In genomic region chr15:31280037-31280830, GRCh38 we compare ENCODE assay signal across 1 cellular context.
A peak's percentile ranks its signal among the peaks of the same experiment; 100 is the strongest.
TF ChIP-seq lines count a peak whose summit lies in the region.

No MANE protein-coding gene starts in this region.

TF ChIP-seq in HepG2, 621 proteins besides CTCF, POLR2A, EP300 and RAD21 (continues in another document):
- TF ChIP-seq ARID4A (CRISPR knock-in tag; IDR thresholded peaks at IDR 0.05; ENCODE audit: borderline replicate concordance) (peak; percentile 58; the same call in 1 of the 2 replicates), RFX1 (IDR thresholded peaks at IDR 0.05) (no peak), ZNF569 (CRISPR knock-in tag; IDR thresholded peaks at IDR 0.05; ENCODE audit: borderline replicate concordance) (no peak), TCF7L2 (IDR thresholded peaks at IDR 0.05; ENCODE audit: low read depth, low read length) (no peak), ZNF501 (CRISPR knock-in tag; IDR thresholded peaks at IDR 0.05) (no peak), KDM4B (CRISPR knock-in tag; IDR thresholded peaks at IDR 0.05) (no peak), STAT6 (CRISPR knock-in tag; IDR thresholded peaks at IDR 0.05; ENCODE audit: borderline replicate concordance) (no peak), SRY (CRISPR knock-in tag; IDR thresholded peaks at IDR 0.05) (no peak), ERF (CRISPR knock-in tag; IDR thresholded peaks at IDR 0.05) (no peak), ZNF577 (CRISPR knock-in tag; IDR thresholded peaks at IDR 0.05; ENCODE audit: borderline replicate concordance, low read depth) (no peak), FOSL1 (CRISPR knock-in tag; IDR thresholded peaks at IDR 0.05; ENCODE audit: borderline replicate concordance) (no peak), SOX6 (IDR thresholded peaks at IDR 0.05) (no peak), SOX6 (CRISPR knock-in tag; IDR thresholded peaks at IDR 0.05) (peak; percentile 85), RFXAP (CRISPR knock-in tag; IDR thresholded peaks at IDR 0.05; ENCODE audit: borderline replicate concordance) (no peak), HNRNPL (IDR thresholded peaks at IDR 0.05; ENCODE audit: low read depth, low read length) (peak; percentile 98), HNRNPUL1 (IDR thresholded peaks at IDR 0.05; ENCODE audit: low read depth, low read length) (no peak), XBP1 (CRISPR knock-in tag; IDR thresholded peaks at IDR 0.05) (no peak), SSRP1 (CRISPR knock-in tag; IDR thresholded peaks at IDR 0.05) (no peak), SP5 (CRISPR knock-in tag; IDR thresholded peaks at IDR 0.05; ENCODE audit: borderline replicate concordance, low read depth) (peak; percentile 52; the same call in 1 of the 2 replicates), MZF1 (CRISPR knock-in tag; IDR thresholded peaks at IDR 0.05; ENCODE audit: borderline replicate concordance) (no peak), AKAP8 (CRISPR knock-in tag; IDR thresholded peaks at IDR 0.05) (no peak), SRSF1 (optimal IDR thresholded peaks at IDR 0.05; ENCODE audit: low read depth, low read length) (peak; percentile 95), ZNF891 (CRISPR knock-in tag; IDR thresholded peaks at IDR 0.05) (no peak), ZNF558 (CRISPR knock-in tag; IDR thresholded peaks at IDR 0.05; ENCODE audit: borderline replicate concordance) (no peak), ZNF326 (CRISPR knock-in tag; IDR thresholded peaks at IDR 0.05; ENCODE audit: borderline replicate concordance) (no peak), ZNF572 (CRISPR knock-in tag; IDR thresholded peaks at IDR 0.05) (no peak), GATAD2A (CRISPR knock-in tag; IDR thresholded peaks at IDR 0.05) (0 out of 2 replicates have a peak, but pooled peaks have one; percentile 47), ZNF660 (CRISPR knock-in tag; IDR thresholded peaks at IDR 0.05; ENCODE audit: borderline replicate concordance, low read depth) (no peak), GABPB1 (CRISPR knock-in tag; IDR thresholded peaks at IDR 0.05) (peak; percentile 23; the same call in 1 of the 2 replicates), LCORL (IDR thresholded peaks at IDR 0.05) (no peak), LCORL (CRISPR knock-in tag; IDR thresholded peaks at IDR 0.05) (peak; percentile 67; the same call in 1 of the 2 replicates), NPAS2 (CRISPR knock-in tag; IDR thresholded peaks at IDR 0.05; ENCODE audit: borderline replicate concordance) (no peak)
- TF ChIP-seq, protein P1, sequence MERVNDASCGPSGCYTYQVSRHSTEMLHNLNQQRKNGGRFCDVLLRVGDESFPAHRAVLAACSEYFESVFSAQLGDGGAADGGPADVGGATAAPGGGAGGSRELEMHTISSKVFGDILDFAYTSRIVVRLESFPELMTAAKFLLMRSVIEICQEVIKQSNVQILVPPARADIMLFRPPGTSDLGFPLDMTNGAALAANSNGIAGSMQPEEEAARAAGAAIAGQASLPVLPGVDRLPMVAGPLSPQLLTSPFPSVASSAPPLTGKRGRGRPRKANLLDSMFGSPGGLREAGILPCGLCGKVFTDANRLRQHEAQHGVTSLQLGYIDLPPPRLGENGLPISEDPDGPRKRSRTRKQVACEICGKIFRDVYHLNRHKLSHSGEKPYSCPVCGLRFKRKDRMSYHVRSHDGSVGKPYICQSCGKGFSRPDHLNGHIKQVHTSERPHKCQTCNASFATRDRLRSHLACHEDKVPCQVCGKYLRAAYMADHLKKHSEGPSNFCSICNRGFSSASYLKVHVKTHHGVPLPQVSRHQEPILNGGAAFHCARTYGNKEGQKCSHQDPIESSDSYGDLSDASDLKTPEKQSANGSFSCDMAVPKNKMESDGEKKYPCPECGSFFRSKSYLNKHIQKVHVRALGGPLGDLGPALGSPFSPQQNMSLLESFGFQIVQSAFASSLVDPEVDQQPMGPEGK (CRISPR knock-in tag; IDR thresholded peaks at IDR 0.05), result peak; percentile 97
- TF ChIP-seq, protein P2, sequence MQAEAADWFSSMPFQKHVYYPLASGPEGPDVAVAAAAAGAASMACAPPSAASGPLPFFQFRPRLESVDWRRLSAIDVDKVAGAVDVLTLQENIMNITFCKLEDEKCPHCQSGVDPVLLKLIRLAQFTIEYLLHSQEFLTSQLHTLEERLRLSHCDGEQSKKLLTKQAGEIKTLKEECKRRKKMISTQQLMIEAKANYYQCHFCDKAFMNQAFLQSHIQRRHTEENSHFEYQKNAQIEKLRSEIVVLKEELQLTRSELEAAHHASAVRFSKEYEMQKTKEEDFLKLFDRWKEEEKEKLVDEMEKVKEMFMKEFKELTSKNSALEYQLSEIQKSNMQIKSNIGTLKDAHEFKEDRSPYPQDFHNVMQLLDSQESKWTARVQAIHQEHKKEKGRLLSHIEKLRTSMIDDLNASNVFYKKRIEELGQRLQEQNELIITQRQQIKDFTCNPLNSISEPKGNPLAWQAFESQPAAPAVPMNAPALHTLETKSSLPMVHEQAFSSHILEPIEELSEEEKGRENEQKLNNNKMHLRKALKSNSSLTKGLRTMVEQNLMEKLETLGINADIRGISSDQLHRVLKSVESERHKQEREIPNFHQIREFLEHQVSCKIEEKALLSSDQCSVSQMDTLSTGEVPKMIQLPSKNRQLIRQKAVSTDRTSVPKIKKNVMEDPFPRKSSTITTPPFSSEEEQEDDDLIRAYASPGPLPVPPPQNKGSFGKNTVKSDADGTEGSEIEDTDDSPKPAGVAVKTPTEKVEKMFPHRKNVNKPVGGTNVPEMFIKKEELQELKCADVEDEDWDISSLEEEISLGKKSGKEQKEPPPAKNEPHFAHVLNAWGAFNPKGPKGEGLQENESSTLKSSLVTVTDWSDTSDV (CRISPR knock-in tag; IDR thresholded peaks at IDR 0.05), result no peak
- TF ChIP-seq, protein P3, sequence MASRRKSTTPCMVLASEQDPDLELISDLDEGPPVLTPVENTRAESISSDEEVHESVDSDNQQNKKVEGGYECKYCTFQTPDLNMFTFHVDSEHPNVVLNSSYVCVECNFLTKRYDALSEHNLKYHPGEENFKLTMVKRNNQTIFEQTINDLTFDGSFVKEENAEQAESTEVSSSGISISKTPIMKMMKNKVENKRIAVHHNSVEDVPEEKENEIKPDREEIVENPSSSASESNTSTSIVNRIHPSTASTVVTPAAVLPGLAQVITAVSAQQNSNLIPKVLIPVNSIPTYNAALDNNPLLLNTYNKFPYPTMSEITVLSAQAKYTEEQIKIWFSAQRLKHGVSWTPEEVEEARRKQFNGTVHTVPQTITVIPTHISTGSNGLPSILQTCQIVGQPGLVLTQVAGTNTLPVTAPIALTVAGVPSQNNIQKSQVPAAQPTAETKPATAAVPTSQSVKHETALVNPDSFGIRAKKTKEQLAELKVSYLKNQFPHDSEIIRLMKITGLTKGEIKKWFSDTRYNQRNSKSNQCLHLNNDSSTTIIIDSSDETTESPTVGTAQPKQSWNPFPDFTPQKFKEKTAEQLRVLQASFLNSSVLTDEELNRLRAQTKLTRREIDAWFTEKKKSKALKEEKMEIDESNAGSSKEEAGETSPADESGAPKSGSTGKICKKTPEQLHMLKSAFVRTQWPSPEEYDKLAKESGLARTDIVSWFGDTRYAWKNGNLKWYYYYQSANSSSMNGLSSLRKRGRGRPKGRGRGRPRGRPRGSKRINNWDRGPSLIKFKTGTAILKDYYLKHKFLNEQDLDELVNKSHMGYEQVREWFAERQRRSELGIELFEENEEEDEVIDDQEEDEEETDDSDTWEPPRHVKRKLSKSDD (CRISPR knock-in tag; IDR thresholded peaks at IDR 0.05; ENCODE audit: low read depth), result no peak
- TF ChIP-seq, protein P4, sequence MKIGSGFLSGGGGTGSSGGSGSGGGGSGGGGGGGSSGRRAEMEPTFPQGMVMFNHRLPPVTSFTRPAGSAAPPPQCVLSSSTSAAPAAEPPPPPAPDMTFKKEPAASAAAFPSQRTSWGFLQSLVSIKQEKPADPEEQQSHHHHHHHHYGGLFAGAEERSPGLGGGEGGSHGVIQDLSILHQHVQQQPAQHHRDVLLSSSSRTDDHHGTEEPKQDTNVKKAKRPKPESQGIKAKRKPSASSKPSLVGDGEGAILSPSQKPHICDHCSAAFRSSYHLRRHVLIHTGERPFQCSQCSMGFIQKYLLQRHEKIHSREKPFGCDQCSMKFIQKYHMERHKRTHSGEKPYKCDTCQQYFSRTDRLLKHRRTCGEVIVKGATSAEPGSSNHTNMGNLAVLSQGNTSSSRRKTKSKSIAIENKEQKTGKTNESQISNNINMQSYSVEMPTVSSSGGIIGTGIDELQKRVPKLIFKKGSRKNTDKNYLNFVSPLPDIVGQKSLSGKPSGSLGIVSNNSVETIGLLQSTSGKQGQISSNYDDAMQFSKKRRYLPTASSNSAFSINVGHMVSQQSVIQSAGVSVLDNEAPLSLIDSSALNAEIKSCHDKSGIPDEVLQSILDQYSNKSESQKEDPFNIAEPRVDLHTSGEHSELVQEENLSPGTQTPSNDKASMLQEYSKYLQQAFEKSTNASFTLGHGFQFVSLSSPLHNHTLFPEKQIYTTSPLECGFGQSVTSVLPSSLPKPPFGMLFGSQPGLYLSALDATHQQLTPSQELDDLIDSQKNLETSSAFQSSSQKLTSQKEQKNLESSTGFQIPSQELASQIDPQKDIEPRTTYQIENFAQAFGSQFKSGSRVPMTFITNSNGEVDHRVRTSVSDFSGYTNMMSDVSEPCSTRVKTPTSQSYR (CRISPR knock-in tag; IDR thresholded peaks at IDR 0.05; ENCODE audit: borderline replicate concordance), result peak; percentile 12; the same call in 1 of the 2 replicates
- TF ChIP-seq, protein P5, sequence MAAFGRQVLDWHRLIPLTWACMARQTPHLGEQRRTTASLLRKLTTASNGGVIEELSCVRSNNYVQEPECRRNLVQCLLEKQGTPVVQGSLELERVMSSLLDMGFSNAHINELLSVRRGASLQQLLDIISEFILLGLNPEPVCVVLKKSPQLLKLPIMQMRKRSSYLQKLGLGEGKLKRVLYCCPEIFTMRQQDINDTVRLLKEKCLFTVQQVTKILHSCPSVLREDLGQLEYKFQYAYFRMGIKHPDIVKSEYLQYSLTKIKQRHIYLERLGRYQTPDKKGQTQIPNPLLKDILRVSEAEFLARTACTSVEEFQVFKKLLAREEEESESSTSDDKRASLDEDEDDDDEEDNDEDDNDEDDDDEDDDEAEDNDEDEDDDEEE (CRISPR knock-in tag; IDR thresholded peaks at IDR 0.05), result peak; percentile 41; the same call in 1 of the 2 replicates
- TF ChIP-seq, protein P6, sequence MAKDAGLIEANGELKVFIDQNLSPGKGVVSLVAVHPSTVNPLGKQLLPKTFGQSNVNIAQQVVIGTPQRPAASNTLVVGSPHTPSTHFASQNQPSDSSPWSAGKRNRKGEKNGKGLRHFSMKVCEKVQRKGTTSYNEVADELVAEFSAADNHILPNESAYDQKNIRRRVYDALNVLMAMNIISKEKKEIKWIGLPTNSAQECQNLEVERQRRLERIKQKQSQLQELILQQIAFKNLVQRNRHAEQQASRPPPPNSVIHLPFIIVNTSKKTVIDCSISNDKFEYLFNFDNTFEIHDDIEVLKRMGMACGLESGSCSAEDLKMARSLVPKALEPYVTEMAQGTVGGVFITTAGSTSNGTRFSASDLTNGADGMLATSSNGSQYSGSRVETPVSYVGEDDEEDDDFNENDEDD (CRISPR knock-in tag; IDR thresholded peaks at IDR 0.05; ENCODE audit: borderline replicate concordance), result no peak
- TF ChIP-seq, protein P7, sequence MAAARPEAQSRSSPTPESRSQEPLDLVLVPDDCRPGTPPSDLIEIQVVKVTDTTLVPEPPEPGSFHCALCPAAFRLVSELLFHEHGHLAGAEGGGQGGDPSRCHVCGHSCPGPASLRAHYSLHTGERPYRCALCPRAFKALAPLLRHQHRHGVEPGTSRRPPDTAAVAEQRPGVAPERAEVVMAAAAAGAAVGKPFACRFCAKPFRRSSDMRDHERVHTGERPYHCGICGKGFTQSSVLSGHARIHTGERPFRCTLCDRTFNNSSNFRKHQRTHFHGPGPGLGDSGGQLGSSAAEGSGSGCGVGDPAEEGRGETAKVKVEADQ (CRISPR knock-in tag; IDR thresholded peaks at IDR 0.05; ENCODE audit: borderline replicate concordance), result no peak
